In genomic region chr4:4792516-4792915, GRCh38 we compare ENCODE assay signal across 24 cellular contexts.
DNase-seq lines count a peak whose midpoint lies in the region; ATAC-seq and TF ChIP-seq lines count a peak whose summit lies in the region.
"Had no signal": no experiment of that assay in that cellular context is flagged by ENCODE, and none has a peak within 500 bp of the region (broad histone marks: within the 10 kb centered on the region; RNA-seq: fewer than 3 reads in every experiment).

No MANE protein-coding gene starts in this region.

- H3F3A ChIP-seq in PC-3 (ENCODE audit: low read length, unreplicated experiment) = no peaks in the 10 kb centered on the region

- peaks cover 23% of the 10 kb centered on the region for H3K9me3 Mint-ChIP-seq in activated naive CD8-positive, alpha-beta T cell treated with anti-CD3 and anti-CD28 coated beads for 36 hours

- H3K4me1 Mint-ChIP-seq in activated naive CD8-positive, alpha-beta T cell treated with anti-CD3 and anti-CD28 coated beads for 36 hours = peaks cover under 1% of the 10 kb centered on the region

- peaks cover 13% of the 10 kb centered on the region for H3K9me3 ChIP-seq in adipocyte (ENCODE audit: control insufficient read depth, low read length)
- peaks cover 3% of the 10 kb centered on the region for H3K9me3 ChIP-seq in osteoblast (ENCODE audit: low read depth, low read length)
- H3K9me3 ChIP-seq in Peyer's patch = peaks cover 0 to 14% (median 5%) of the 10 kb centered on the region in 4 donors
- no peaks in the 10 kb centered on the region for H3K9me3 ChIP-seq in PC-3 (ENCODE audit: low read length)

- H3K4me2 ChIP-seq in osteoblast (ENCODE audit: insufficient read depth, low read length) = peak overlapping the region; percentile 63
- no peak overlapping the region for H3K4me2 ChIP-seq in PC-3 (ENCODE audit: low read length)

- H3K4me1 ChIP-seq in adipocyte (ENCODE audit: control insufficient read depth, insufficient read depth, low read length) = peaks cover 18% of the 10 kb centered on the region
- H3K4me1 ChIP-seq in osteoblast (ENCODE audit: insufficient read depth, low read length) = peaks cover 12% of the 10 kb centered on the region
- H3K4me1 ChIP-seq in Peyer's patch = no peaks in the 10 kb centered on the region
- H3K4me1 ChIP-seq in PC-3 (ENCODE audit: insufficient read depth, low read length) = no peaks in the 10 kb centered on the region

- H3K4me3 ChIP-seq in AG10803 (ENCODE audit: low read length) (peak overlapping the region; percentile 30), adipocyte (ENCODE audit: low read length) (peak overlapping the region; percentile 64), fibroblast of pulmonary artery (replicated peaks; ENCODE audit: low read depth, low read length) (no peak overlapping the region), osteoblast (ENCODE audit: insufficient read depth, low read length) (peak overlapping the region; percentile 16), Peyer's patch (no peak overlapping the region), PC-3 (ENCODE audit: low read length) (no peak overlapping the region)
- H3K4me3 ChIP-seq: cardiac muscle cell, tibial artery had no signal

- no peaks in the 10 kb centered on the region for H3K36me3 ChIP-seq in adipocyte (ENCODE audit: control insufficient read depth, insufficient read depth, low read length, severe bottlenecking)
- no peaks in the 10 kb centered on the region for H3K36me3 ChIP-seq in osteoblast (ENCODE audit: insufficient read depth, low read length)
- no peaks in the 10 kb centered on the region for H3K36me3 ChIP-seq in Peyer's patch
- H3K36me3 ChIP-seq in PC-3 (ENCODE audit: low read depth, low read length) = no peaks in the 10 kb centered on the region
- H3K36me3 ChIP-seq: cardiac muscle cell, tibial artery had no signal

- no peaks in the 10 kb centered on the region for H3K9me2 ChIP-seq in PC-3 (replicated peaks; ENCODE audit: low read length)

- H3K36me3 Mint-ChIP-seq in activated naive CD8-positive, alpha-beta T cell treated with anti-CD3 and anti-CD28 coated beads for 36 hours = peaks cover 11% of the 10 kb centered on the region
- H3K36me3 Mint-ChIP-seq: natural killer cell had no signal

- CTCF ChIA-PET in PC-3 (lab: Charles Lee) = no interaction called here

- no peak overlapping the region for H3K27ac Mint-ChIP-seq in activated naive CD8-positive, alpha-beta T cell treated with anti-CD3 and anti-CD28 coated beads for 36 hours
- H3K27ac Mint-ChIP-seq: activated CD8-positive, alpha-beta T cell treated with anti-CD3 and anti-CD28 coated beads, Interleukin-2, amount 10 ng/mL, durations not matched to agents 7 days and 5 days; B cell; dendritic cell treated with granulocyte-macrophage colony-stimulating factor and Interleukin-4, amounts not matched to agents 40 ng/mL and 50 ng/mL, for 4 days; natural killer cell had no signal

- TF ChIP-seq CTCF in AG10803 (conservative IDR thresholded peaks at IDR 0.05; ENCODE audit: low read length) = no peak
- no peak for TF ChIP-seq CTCF in fibroblast of pulmonary artery (IDR thresholded peaks at IDR 0.05; ENCODE audit: low read length, missing control alignments)
- TF ChIP-seq CTCF in osteoblast (IDR thresholded peaks at IDR 0.05; ENCODE audit: extremely low read depth, low read depth, low read length) = no peak
- no peak for TF ChIP-seq CTCF in Peyer's patch (IDR thresholded peaks at IDR 0.05)
- TF ChIP-seq CTCF in PC-3 (conservative IDR thresholded peaks at IDR 0.05; ENCODE audit: low read depth, low read length) = no peak

- peak overlapping the region; percentile 64 for H3K9ac ChIP-seq in adipocyte (ENCODE audit: low read length)
- H3K9ac ChIP-seq in PC-3 (ENCODE audit: low read length) = no peak overlapping the region

- POLR2A ChIA-PET in PC-3 (lab: Charles Lee; ENCODE audit: unreplicated experiment) = interaction anchor here (0.7 kb wide), 1 partner anchor 218 kb away, joined by 3 read pairs; no protein-coding TSS in a partner anchor

- BruUV-seq in PC-3 (replicated peaks; lab: Mats Ljungman, UMichigan) = no TSS peak

- peak; percentile 90 for DNase-seq in AG10803 (ENCODE audit: low read depth)
- peak; percentile 65 for DNase-seq in adipocyte (ENCODE audit: low read depth)
- peak; percentile 18 for DNase-seq in fibroblast of pulmonary artery (ENCODE audit: low read depth)
- DNase-seq in osteoblast (ENCODE audit: insufficient read length, low spot score, missing footprints) = no peak
- DNase-seq in activated naive CD8-positive, alpha-beta T cell treated with anti-CD3 and anti-CD28 coated beads for 36 hours = no peak
- DNase-seq in cerebellar cortex (ENCODE audit: low spot score) = no peak
- no peak for DNase-seq in Peyer's patch
- DNase-seq in PC-3 = no peak
- DNase-seq: activated CD4-positive, alpha-beta T cell treated with anti-CD3 and anti-CD28 coated beads for 1 hour; activated CD8-positive, alpha-beta T cell treated with anti-CD3 and anti-CD28 coated beads, Interleukin-2, amount 10 ng/mL, durations not matched to agents 7 days and 5 days; foreskin melanocyte; H7; natural killer cell; NCI-H1694; NCI-H526; right cardiac atrium; stimulated activated CD4-positive, alpha-beta T cell treated with anti-CD3 and anti-CD28 coated beads, Interleukin-4, amount 100 ng/mL, for 4 hours; stimulated activated naive CD4-positive, alpha-beta T cell treated with Interleukin-2 at 50 U/mL for 16 hours; tibial artery had no signal

- H3K79me2 ChIP-seq in osteoblast (ENCODE audit: insufficient read depth, low read length) (no peaks in the 10 kb centered on the region), PC-3 (ENCODE audit: low read length) (no peaks in the 10 kb centered on the region)

- intact Hi-C loops in PC-3 (cut with micrococcal nuclease) = no loop called here

- no peaks in the 10 kb centered on the region for H4K20me1 ChIP-seq in osteoblast (ENCODE audit: insufficient read depth, low read length)
- H4K20me1 ChIP-seq in PC-3 (ENCODE audit: low read length) = no peaks in the 10 kb centered on the region

- H2AFZ ChIP-seq in osteoblast (ENCODE audit: low read length) (peak overlapping the region; percentile 53), PC-3 (ENCODE audit: low read length) (no peak overlapping the region)

- H3K27me3 ChIP-seq in adipocyte (replicated peaks; ENCODE audit: control insufficient read depth, insufficient read depth, low read length) (no peaks in the 10 kb centered on the region), osteoblast (ENCODE audit: insufficient read depth, low read length) (no peaks in the 10 kb centered on the region), Peyer's patch (no peaks in the 10 kb centered on the region), PC-3 (ENCODE audit: low read length) (peaks cover 16% of the 10 kb centered on the region; the same call in 1 of the 2 replicates)
- H3K27me3 ChIP-seq: cardiac muscle cell, tibial artery had no signal

- no peak overlapping the region for H3K4me3 Mint-ChIP-seq in activated naive CD8-positive, alpha-beta T cell treated with anti-CD3 and anti-CD28 coated beads for 36 hours
- H3K4me3 Mint-ChIP-seq: activated CD8-positive, alpha-beta T cell treated with anti-CD3 and anti-CD28 coated beads, Interleukin-2, amount 10 ng/mL, durations not matched to agents 7 days and 5 days; B cell; dendritic cell treated with granulocyte-macrophage colony-stimulating factor and Interleukin-4, amounts not matched to agents 40 ng/mL and 50 ng/mL, for 4 days; natural killer cell had no signal

- ATAC-seq in PC-3 = no peak
- ATAC-seq: activated CD8-positive, alpha-beta T cell treated with anti-CD3 and anti-CD28 coated beads, Interleukin-2, amount 10 ng/mL, durations not matched to agents 7 days and 5 days; left lobe of liver; natural killer cell; Panc1; right cardiac atrium had no signal

- peak overlapping the region; percentile 63 for H3K27ac ChIP-seq in osteoblast (ENCODE audit: low read depth, low read length)
- no peak overlapping the region for H3K27ac ChIP-seq in Peyer's patch
- H3K27ac ChIP-seq in PC-3 (ENCODE audit: low read length) = no peak overlapping the region
- H3K27ac ChIP-seq: cardiac muscle cell, tibial artery had no signal

- TF ChIP-seq POLR2A in Peyer's patch (IDR thresholded peaks at IDR 0.05) = no peak

- H3K27me3 Mint-ChIP-seq in activated naive CD8-positive, alpha-beta T cell treated with anti-CD3 and anti-CD28 coated beads for 36 hours = peaks cover 4% of the 10 kb centered on the region
- H3K27me3 Mint-ChIP-seq: dendritic cell treated with granulocyte-macrophage colony-stimulating factor and Interleukin-4, amounts not matched to agents 40 ng/mL and 50 ng/mL, for 4 days had no signal

Comparison
In these comparisons a context has a peak if more than half of its experiments do, and no peak if none do; other contexts are left out.
1. DNase-seq: peak in AG10803 (single experiment), adipocyte (single experiment) and fibroblast of pulmonary artery (single experiment); none in osteoblast (single experiment), activated naive CD8-positive, alpha-beta T cell treated with anti-CD3 and anti-CD28 coated beads for 36 hours (single experiment), cerebellar cortex (single experiment), Peyer's patch (0 of 3) and PC-3 (single experiment).
2. H3K4me3 ChIP-seq: peak in AG10803 (single experiment), adipocyte (single experiment) and osteoblast (single experiment); none in fibroblast of pulmonary artery (single experiment), Peyer's patch (0 of 4) and PC-3 (single experiment).